9 cellular contexts compared by ENCODE assay signal in genomic region chr6:2600363-2600762, GRCh38.
"Had no signal": no experiment of that assay in that cellular context is flagged by ENCODE, and none has a peak within 500 bp of the region (broad histone marks: within the 10 kb centered on the region; RNA-seq: fewer than 3 reads in every experiment).

No MANE protein-coding gene starts in this region.

- H3K4me1 Mint-ChIP-seq: GM23338, H9 had no signal

- ATAC-seq: GM23338, K562 had no signal

- H3K27ac Mint-ChIP-seq: GM23338, H9 had no signal

- FAIRE-seq: H1, H54, K562 had no signal

- H3K9me3 Mint-ChIP-seq: GM23338, H9 had no signal

- H3K4me3 ChIP-seq: GM23338, K562 had no signal

- H3K27ac ChIP-seq: HL-60 had no signal

- H3K4me2 ChIP-seq: GM23338 had no signal

- DNase-seq: H9, HCEC 1CT, IMR-90, KG1 had no signal

- H2AFZ ChIP-seq: GM23338 had no signal

- H3K4me3 Mint-ChIP-seq: GM23338, H9 had no signal
